In genomic region chr19:18775586-18776287, GRCh38 we compare ENCODE assay signal across 1 cellular context.
TF ChIP-seq lines count a peak whose summit lies in the region.

No MANE protein-coding gene starts in this region.

TF ChIP-seq in SK-N-SH treated with all-trans-retinoic acid at 6 μM for 48 hours, 23 proteins besides CTCF, POLR2A, EP300 and RAD21 (continued from another document):
- TF ChIP-seq OSR1 (CRISPR knock-in tag; IDR thresholded peaks at IDR 0.05) = no peak
- no peak for TF ChIP-seq CSDC2 (CRISPR knock-in tag; IDR thresholded peaks at IDR 0.05)
- TF ChIP-seq ZC3H10 (CRISPR knock-in tag; IDR thresholded peaks at IDR 0.05) = no peak
- TF ChIP-seq, protein P1, sequence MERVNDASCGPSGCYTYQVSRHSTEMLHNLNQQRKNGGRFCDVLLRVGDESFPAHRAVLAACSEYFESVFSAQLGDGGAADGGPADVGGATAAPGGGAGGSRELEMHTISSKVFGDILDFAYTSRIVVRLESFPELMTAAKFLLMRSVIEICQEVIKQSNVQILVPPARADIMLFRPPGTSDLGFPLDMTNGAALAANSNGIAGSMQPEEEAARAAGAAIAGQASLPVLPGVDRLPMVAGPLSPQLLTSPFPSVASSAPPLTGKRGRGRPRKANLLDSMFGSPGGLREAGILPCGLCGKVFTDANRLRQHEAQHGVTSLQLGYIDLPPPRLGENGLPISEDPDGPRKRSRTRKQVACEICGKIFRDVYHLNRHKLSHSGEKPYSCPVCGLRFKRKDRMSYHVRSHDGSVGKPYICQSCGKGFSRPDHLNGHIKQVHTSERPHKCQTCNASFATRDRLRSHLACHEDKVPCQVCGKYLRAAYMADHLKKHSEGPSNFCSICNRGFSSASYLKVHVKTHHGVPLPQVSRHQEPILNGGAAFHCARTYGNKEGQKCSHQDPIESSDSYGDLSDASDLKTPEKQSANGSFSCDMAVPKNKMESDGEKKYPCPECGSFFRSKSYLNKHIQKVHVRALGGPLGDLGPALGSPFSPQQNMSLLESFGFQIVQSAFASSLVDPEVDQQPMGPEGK (CRISPR knock-in tag; IDR thresholded peaks at IDR 0.05; ENCODE audit: borderline replicate concordance) = no peak
- TF ChIP-seq POU6F1 (CRISPR knock-in tag; IDR thresholded peaks at IDR 0.05; ENCODE audit: borderline replicate concordance, low read depth) = no peak
- no peak for TF ChIP-seq SNAI2 (CRISPR knock-in tag; IDR thresholded peaks at IDR 0.05)
